8 cellular contexts compared by ENCODE assay signal in genomic region chr6:26205625-26206574, GRCh38.
A peak's percentile ranks its signal among the peaks of the same experiment; 100 is the strongest.
DNase-seq lines count a peak whose midpoint lies in the region; ATAC-seq, FAIRE-seq and TF ChIP-seq lines count a peak whose summit lies in the region.

No MANE protein-coding gene starts in this region.

- CTCF ChIA-PET in Caco-2 (lab: Charles Lee) = no interaction called here

- H3K36me3 ChIP-seq in Caco-2 (ENCODE audit: control insufficient read depth, insufficient read depth, low read length) = no peaks in the 10 kb centered on the region
- peaks cover 0 to 5% of the 10 kb centered on the region in 2 donors for H3K36me3 ChIP-seq in muscle layer of duodenum (ENCODE audit: control insufficient read depth in 1 of 2, insufficient read depth in 2 of 2, low read length in 2 of 2)

- H3K27me3 ChIP-seq in Caco-2 (replicated peaks; ENCODE audit: control insufficient read depth, insufficient read depth, low read length) (no peaks in the 10 kb centered on the region), muscle layer of duodenum (ENCODE audit: low read depth, low read length) (peaks cover 3% of the 10 kb centered on the region)

- H3K4me1 Mint-ChIP-seq in Caco-2 (ENCODE audit: low read depth, unreplicated experiment) = no peaks in the 10 kb centered on the region

- H3K4me1 ChIP-seq in Caco-2 (peaks cover 9% of the 10 kb centered on the region; the same call in 1 of the 2 replicates), muscle layer of duodenum (ENCODE audit: control insufficient read depth in 1 of 2, insufficient read depth in 2 of 2, low read length in 2 of 2) (peaks cover 0 to 11% of the 10 kb centered on the region in 2 donors)

- FAIRE-seq in RCC 7860 (lab: Jason Lieb, UNC) = peak; percentile 59

- H3K27me3 Mint-ChIP-seq in Caco-2 (ENCODE audit: insufficient read depth, unreplicated experiment) = no peaks in the 10 kb centered on the region

- H3K4me3 ChIP-seq in Caco-2 (ENCODE audit: low read depth, low read length) (peak overlapping the region; percentile 90), muscle layer of duodenum (ENCODE audit: low read depth in 1 of 2, low read length in 2 of 2) (peak overlapping the region; percentile 82 to 88)

- intact Hi-C loops in Caco-2 (cut with micrococcal nuclease; ENCODE audit: unreplicated experiment) = loop anchor here (2.0 to 10.0 kb wide), 2 partner anchors 45 to 929 kb away; a partner anchor contains a TSS

- H3K4me3 Mint-ChIP-seq in Caco-2 (ENCODE audit: unreplicated experiment) = no peak overlapping the region

- peak overlapping the region; percentile 98 for H3K27ac ChIP-seq in muscle layer of duodenum (ENCODE audit: low read length)

- TF ChIP-seq POLR2A in erythroblast (IDR thresholded peaks at IDR 0.05; ENCODE audit: low read length) = no peak

- no TSS peak for BruUV-seq in Caco-2 (replicated peaks; lab: Mats Ljungman, UMichigan)

- H3K36me3 Mint-ChIP-seq in Caco-2 (ENCODE audit: insufficient read depth, unreplicated experiment) = peaks cover 15% of the 10 kb centered on the region

- H3K9me3 ChIP-seq in Caco-2 (no peaks in the 10 kb centered on the region), muscle layer of duodenum (ENCODE audit: control insufficient read depth in 1 of 2, low read length in 2 of 2) (no peaks in the 10 kb centered on the region)

- ATAC-seq in HG03196 (IDR thresholded peaks at IDR 0.05; ENCODE audit: unreplicated experiment) = peak; percentile 10

- no peaks in the 10 kb centered on the region for H3K9me3 Mint-ChIP-seq in Caco-2 (ENCODE audit: unreplicated experiment)

- no peak for TF ChIP-seq CTCF in Caco-2 (IDR thresholded peaks at IDR 0.05; ENCODE audit: insufficient read depth in 1 of 2, low read depth in 1 of 2, low read length in 1 of 2, severe bottlenecking in 1 of 2, unreplicated experiment in 1 of 2)

- POLR2A ChIA-PET in Caco-2 (lab: Charles Lee) = interaction anchor here (1.0 to 3.1 kb wide), 10 partner anchors 9 to 174 kb away, joined by 3 to 87 read pairs (median 6); a partner anchor contains a TSS

- H3K27ac Mint-ChIP-seq in Caco-2 (ENCODE audit: unreplicated experiment) = no peak overlapping the region

- DNase-seq in Caco-2 (no peak), RCC 7860 (ENCODE audit: low spot score) (peak; percentile 90), erythroblast (lab: John Stamatoyannopoulos, UW) (peak; percentile 76 to 82), middle frontal gyrus (ENCODE audit: extremely low spot score, low spot score) (no peak), T-helper 9 cell (no peak)
- DNase-seq in activated effector memory CD4-positive, alpha-beta T cell treated with Interleukin-2 at 50 U/mL for 16 hours = no peak

Comparison
In these comparisons a context has a peak if more than half of its experiments do, and no peak if none do; other contexts are left out.
1. DNase-seq: peak in RCC 7860 (single experiment) and erythroblast (2 of 2); none in Caco-2 (0 of 2), middle frontal gyrus (single experiment), activated effector memory CD4-positive, alpha-beta T cell treated with Interleukin-2 at 50 U/mL for 16 hours (single experiment) and T-helper 9 cell (single experiment).